Comparison of ENCODE assay signal across 8 cellular contexts in the genomic region with DNA sequence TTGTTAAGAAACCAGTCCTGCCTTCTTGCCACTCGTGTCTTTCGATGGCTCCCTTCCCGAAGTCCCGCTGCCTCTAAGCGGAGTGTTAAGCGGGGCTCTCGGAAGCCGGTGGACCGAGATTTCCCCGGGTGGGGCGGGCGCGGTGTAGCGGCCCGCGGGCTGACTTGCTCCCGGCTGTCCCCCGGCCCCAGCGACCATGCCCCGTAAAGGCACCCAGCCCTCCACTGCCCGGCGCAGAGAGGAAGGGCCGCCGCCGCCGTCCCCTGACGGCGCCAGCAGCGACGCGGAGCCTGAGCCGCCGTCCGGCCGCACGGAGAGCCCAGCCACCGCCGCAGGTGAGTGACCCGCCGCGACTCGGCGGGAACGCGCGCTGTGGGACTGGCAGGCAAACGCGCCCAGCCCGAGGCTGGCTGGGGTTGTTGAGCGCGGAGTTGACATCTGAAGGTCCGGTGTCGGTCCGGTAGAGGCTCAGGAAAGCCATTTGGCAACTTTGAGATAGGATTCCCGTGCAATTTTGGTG. TPM values are rescaled to one million over a fixed set of nuclear protein-coding genes. Genes with fewer than 3 reads are reported as not detected.
DNase-seq lines count a peak whose midpoint lies in the region; TF ChIP-seq lines count a peak whose summit lies in the region.

No MANE protein-coding gene starts in this region.

- H3K4me1 Mint-ChIP-seq in brain = peaks cover 77% of the 10 kb centered on the region

- H3K79me2 ChIP-seq in PC-9 (ENCODE audit: low read depth) = peaks cover 89% of the 10 kb centered on the region

- H3K4me2 ChIP-seq in PC-9 = peak overlapping the region; percentile 86

- peaks cover 11% of the 10 kb centered on the region for H4K20me1 ChIP-seq in PC-9 (ENCODE audit: insufficient read depth)

- H3K27me3 ChIP-seq in PC-9 (ENCODE audit: insufficient read depth, low read depth) (no peaks in the 10 kb centered on the region), kidney epithelial cell (ENCODE audit: control insufficient read depth, insufficient read depth, low read length) (no peaks in the 10 kb centered on the region)

- no peak for TF ChIP-seq CTCF in PC-9 (conservative IDR thresholded peaks at IDR 0.05)
- TF ChIP-seq CTCF in brain (conservative IDR thresholded peaks at IDR 0.05) = no peak
- TF ChIP-seq CTCF in kidney epithelial cell (IDR thresholded peaks at IDR 0.05; ENCODE audit: insufficient read depth, low read length, poor library complexity, severe bottlenecking) = no peak

- H3K9me2 ChIP-seq in PC-9 (ENCODE audit: insufficient read depth) = no peaks in the 10 kb centered on the region

- peak; percentile 55 for DNase-seq in NK-92 treated with Interleukin-12 subunit alpha and Interleukin-12 subunit beta, amount 100 ng/mL, for 24 hours (lab: John Stamatoyannopoulos, UW)
- DNase-seq in NK-92 (lab: John Stamatoyannopoulos, UW; ENCODE audit: unreplicated experiment) (no peak), PC-9 (peak in 1 of 2 experiments; percentile 34), kidney epithelial cell (ENCODE audit: low read depth) (no peak), SHP77 (lab: John Stamatoyannopoulos, UW) (no peak), NCI-H345 (lab: John Stamatoyannopoulos, UW) (no peak)
- DNase-seq in stimulated activated CD4-positive, alpha-beta T cell treated with anti-CD3 and anti-CD28 coated beads, Interleukin-4, amount 100 ng/mL, for 1 hour = peak; percentile 11

- H3K36me3 ChIP-seq in PC-9 (ENCODE audit: low read depth) = peaks cover 5% of the 10 kb centered on the region; the same call in 1 of the 2 replicates
- H3K36me3 ChIP-seq in kidney epithelial cell (ENCODE audit: control insufficient read depth, insufficient read depth, low read length) = no peaks in the 10 kb centered on the region

- no TSS peak for BruUV-seq in PC-9 (replicated peaks; lab: Mats Ljungman, UMichigan)

- H3K4me1 ChIP-seq in PC-9 (replicated peaks; ENCODE audit: insufficient read depth) = peaks cover 34% of the 10 kb centered on the region

- H3K27ac Mint-ChIP-seq in brain = peak overlapping the region; percentile 84 to 99 (median 98)

- CTCF ChIA-PET in PC-9 (lab: Charles Lee) = interaction anchor here (0.6 kb wide), 1 partner anchor 1674 kb away, joined by 3 read pairs; no protein-coding TSS in a partner anchor

- intact Hi-C loops in PC-9 (cut with micrococcal nuclease; ENCODE audit: unreplicated experiment) = loop anchor here (10.0 kb wide), 1 partner anchor 766 kb away; no protein-coding TSS in a partner anchor

- H3K4me3 Mint-ChIP-seq in brain = peak overlapping the region; percentile 93 to 99 (median 98)

- peak overlapping the region; percentile 67 for H3K27ac ChIP-seq in PC-9

- H3K9me3 Mint-ChIP-seq in brain = peaks cover 0 to 5% (median 0%) of the 10 kb centered on the region in 5 experiments

- peak overlapping the region; percentile 90 for H3K4me3 ChIP-seq in PC-9
- H3K4me3 ChIP-seq in kidney epithelial cell (ENCODE audit: low read depth, low read length) = peak overlapping the region; percentile 73

- H3F3A ChIP-seq in PC-9 (ENCODE audit: insufficient read depth, low read depth) = peaks cover 6% of the 10 kb centered on the region

- peaks cover 16% of the 10 kb centered on the region for H3K27me3 Mint-ChIP-seq in brain

- POLR2A ChIA-PET in PC-9 (lab: Charles Lee; ENCODE audit: unreplicated experiment) = no interaction called here

- peak overlapping the region; percentile 93 for H2AFZ ChIP-seq in PC-9

- H3K36me3 Mint-ChIP-seq in brain = peaks cover 3% of the 10 kb centered on the region

- H3K9me3 ChIP-seq in PC-9 (ENCODE audit: insufficient read depth, low read depth) = no peaks in the 10 kb centered on the region

RNA-seq across cellular contexts. Expression of a gene that starts 1.2 kb away (rescaled TPM):
- 138 and 181 TPM in 2 replicates for total RNA-seq in PC-9 (2021)
- polyA plus RNA-seq in brain (ENCODE audit: insufficient read depth, low read depth, low replicate concordance) = 16.0 TPM
- total RNA-seq in kidney epithelial cell = 23.1 and 39.2 TPM in 2 replicates

RNA-seq across cellular contexts. Expression of a gene that starts 1.7 kb away (rescaled TPM):
- 47.9 and 59.4 TPM in 2 replicates for total RNA-seq in PC-9 (2021)
- 4.5 TPM for polyA plus RNA-seq in brain (ENCODE audit: insufficient read depth, low read depth, low replicate concordance)
- 24.0 and 24.7 TPM in 2 replicates for total RNA-seq in kidney epithelial cell

RNA-seq across cellular contexts. Expression of a gene that starts 48.9 kb away (rescaled TPM):
- total RNA-seq in PC-9 (2021) (14.4 and 23.3 TPM in 2 replicates), kidney epithelial cell (13.8 and 20.9 TPM in 2 replicates)
- 1.5 TPM for polyA plus RNA-seq in brain (ENCODE audit: insufficient read depth, low read depth, low replicate concordance)

Comparison
In these comparisons a context has a peak if more than half of its experiments do, and no peak if none do; other contexts are left out.
1. DNase-seq: peak in NK-92 treated with Interleukin-12 subunit alpha and Interleukin-12 subunit beta, amount 100 ng/mL, for 24 hours (single experiment) and stimulated activated CD4-positive, alpha-beta T cell treated with anti-CD3 and anti-CD28 coated beads, Interleukin-4, amount 100 ng/mL, for 1 hour (single experiment); none in NK-92 (single experiment), kidney epithelial cell (single experiment), SHP77 (0 of 2) and NCI-H345 (single experiment).